ENCODE assay signal across 4 cellular contexts in the genomic region with DNA sequence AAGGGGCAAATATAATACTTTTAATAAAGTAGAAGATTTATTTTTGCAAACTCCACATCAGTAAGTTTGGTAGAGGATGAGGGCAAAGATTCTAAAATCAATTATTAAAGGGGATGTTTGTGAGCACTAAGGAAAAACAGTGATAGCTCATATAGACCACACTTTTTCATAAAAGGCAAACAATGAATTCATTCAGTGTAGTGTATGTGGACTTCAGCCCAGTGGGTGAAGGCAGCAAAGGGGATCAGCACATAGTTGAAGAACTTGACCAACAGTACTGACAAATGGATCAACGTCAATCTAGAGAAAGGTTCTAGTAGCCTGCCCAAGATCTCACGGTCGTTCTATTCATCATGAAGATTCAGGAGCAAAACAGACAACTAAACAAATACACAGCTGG. TPM values are rescaled to one million over a fixed set of nuclear protein-coding genes. Genes with fewer than 3 reads are reported as not detected.
"Had no signal": no experiment of that assay in that cellular context is flagged by ENCODE, and none has a peak within 500 bp of the region (broad histone marks: within the 10 kb centered on the region; RNA-seq: fewer than 3 reads in every experiment).

No MANE protein-coding gene starts in this region.

- DNase-seq: H9, HCEC 1CT, KBM-7 had no signal

RNA-seq across cellular contexts. Expression of a gene that starts 45.3 kb away (rescaled TPM):
- total RNA-seq: HT-29 had no signal
